Comparison of ENCODE assay signal across 9 cellular contexts in the genomic region with DNA sequence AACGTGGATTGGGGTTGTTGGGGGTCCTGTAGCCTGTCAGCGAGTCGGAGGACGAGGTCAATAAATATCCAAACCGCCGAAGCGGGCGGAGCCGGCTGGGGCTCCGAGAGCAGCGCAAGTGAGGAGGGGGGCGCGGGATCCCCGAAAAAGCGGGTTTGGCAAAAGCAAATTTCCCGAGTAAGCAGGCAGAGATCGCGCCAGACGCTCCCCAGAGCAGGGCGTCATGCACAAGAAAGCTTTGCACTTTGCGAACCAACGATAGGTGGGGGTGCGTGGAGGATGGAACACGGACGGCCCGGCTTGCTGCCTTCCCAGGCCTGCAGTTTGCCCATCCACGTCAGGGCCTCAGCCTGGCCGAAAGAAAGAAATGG. TPM values are rescaled to one million over a fixed set of nuclear protein-coding genes. Genes with fewer than 3 reads are reported as not detected.
DNase-seq lines count a peak whose midpoint lies in the region; ATAC-seq and TF ChIP-seq lines count a peak whose summit lies in the region.
"Had no signal": no experiment of that assay in that cellular context is flagged by ENCODE, and none has a peak within 500 bp of the region (broad histone marks: within the 10 kb centered on the region; RNA-seq: fewer than 3 reads in every experiment).

No MANE protein-coding gene starts in this region.

- POLR2A ChIA-PET in HEK293 (lab: Yijun Ruan, JAX) = interaction anchor here (0.6 to 7.2 kb wide), 40 partner anchors 9 to 1839 kb away, joined by 3 to 133 read pairs (median 7); a partner anchor contains a TSS

- H3K4me3 ChIP-seq in HEK293 (ENCODE audit: low read depth, low read length) = peak overlapping the region; percentile 36
- peak overlapping the region; percentile 68 for H3K4me3 ChIP-seq in effector memory CD4-positive, alpha-beta T cell (ENCODE audit: insufficient read depth, low read depth, low read length, poor library complexity, severe bottlenecking)
- H3K4me3 ChIP-seq in mucosa of descending colon = peak overlapping the region; percentile 19
- peak overlapping the region; percentile 61 for H3K4me3 ChIP-seq in thymus (ENCODE audit: low read length)

- H3K36me3 ChIP-seq in HEK293 (ENCODE audit: control insufficient read depth in 2 of 2, insufficient read depth in 1 of 2, low read length in 2 of 2) (peaks cover 7 to 27% of the 10 kb centered on the region in 2 experiments), mucosa of descending colon (ENCODE audit: low read depth) (no peaks in the 10 kb centered on the region), thymus (ENCODE audit: control insufficient read depth, insufficient read depth) (peaks cover 4% of the 10 kb centered on the region)
- H3K36me3 ChIP-seq in effector memory CD4-positive, alpha-beta T cell (ENCODE audit: control insufficient read depth, insufficient read depth, low read length) = no peaks in the 10 kb centered on the region

- WGBS in thymus = under 1% methylated on average over 28 of the region's 28 CpGs

- H3K4me1 ChIP-seq in HEK293 (ENCODE audit: control insufficient read depth, insufficient read depth, low read length) (peaks cover 20% of the 10 kb centered on the region), mucosa of descending colon (ENCODE audit: low read depth) (peaks cover 23% of the 10 kb centered on the region), thymus (ENCODE audit: control insufficient read depth, insufficient read depth, low read length) (peaks cover 10% of the 10 kb centered on the region)
- H3K4me1 ChIP-seq in effector memory CD4-positive, alpha-beta T cell (ENCODE audit: control insufficient read depth, insufficient read depth, low read length, poor library complexity, severe bottlenecking) = peaks cover 30% of the 10 kb centered on the region

- H3K9me3 ChIP-seq in HEK293 (ENCODE audit: control insufficient read depth, insufficient read depth, low read depth, low read length) (no peaks in the 10 kb centered on the region), mucosa of descending colon (no peaks in the 10 kb centered on the region), thymus (ENCODE audit: control insufficient read depth) (no peaks in the 10 kb centered on the region)
- H3K9me3 ChIP-seq in effector memory CD4-positive, alpha-beta T cell (ENCODE audit: control insufficient read depth, low read length) = no peaks in the 10 kb centered on the region

- TF ChIP-seq CTCF in C4-2B (conservative IDR thresholded peaks at IDR 0.05) (no peak), HEK293 (tag by site-specific recombination; IDR thresholded peaks at IDR 0.05) (no peak), mucosa of descending colon (IDR thresholded peaks at IDR 0.05) (no peak)

- H3K27me3 ChIP-seq in effector memory CD4-positive, alpha-beta T cell (replicated peaks; ENCODE audit: control insufficient read depth, insufficient read depth, low read length, poor library complexity, severe bottlenecking) = peaks cover 16% of the 10 kb centered on the region
- H3K27me3 ChIP-seq in thymus (ENCODE audit: control insufficient read depth, insufficient read depth) = peaks cover 35% of the 10 kb centered on the region

- H3K27ac ChIP-seq in C4-2B (peak overlapping the region; percentile 87), HEK293 (ENCODE audit: extremely low read depth, low read depth, low read length) (peak overlapping the region; percentile 64), thymus (ENCODE audit: low read depth) (peak overlapping the region; percentile 92)
- H3K27ac ChIP-seq in effector memory CD4-positive, alpha-beta T cell (ENCODE audit: insufficient read depth, low read length, poor library complexity, severe bottlenecking) = peak overlapping the region; percentile 56

- DNase-seq in T-helper 9 cell = peak; percentile 47
- peak in 2 of 3 donors; percentile 52 to 57 for DNase-seq in effector memory CD4-positive, alpha-beta T cell
- peak; percentile 64 to 80 (median 76) for DNase-seq in mucosa of descending colon
- DNase-seq in GM19238 (ENCODE audit: insufficient read length, low spot score) = no peak

- intact Hi-C loops in mucosa of descending colon (cut with DNase I, micrococcal nuclease) = no loop called here

- CTCF ChIA-PET in HEK293 (lab: Yijun Ruan, JAX) = interaction anchor here (0.6 to 2.8 kb wide), 31 partner anchors 12 to 392 kb away, joined by 3 to 61 read pairs (median 5); a partner anchor contains a TSS

- peak; percentile 3 for ATAC-seq in mucosa of descending colon
- ATAC-seq in HG03139 (IDR thresholded peaks at IDR 0.05; ENCODE audit: unreplicated experiment) = no peak

TF ChIP-seq in HEK293, 187 proteins besides CTCF, POLR2A, EP300 and RAD21:
- TF ChIP-seq, protein P1, sequence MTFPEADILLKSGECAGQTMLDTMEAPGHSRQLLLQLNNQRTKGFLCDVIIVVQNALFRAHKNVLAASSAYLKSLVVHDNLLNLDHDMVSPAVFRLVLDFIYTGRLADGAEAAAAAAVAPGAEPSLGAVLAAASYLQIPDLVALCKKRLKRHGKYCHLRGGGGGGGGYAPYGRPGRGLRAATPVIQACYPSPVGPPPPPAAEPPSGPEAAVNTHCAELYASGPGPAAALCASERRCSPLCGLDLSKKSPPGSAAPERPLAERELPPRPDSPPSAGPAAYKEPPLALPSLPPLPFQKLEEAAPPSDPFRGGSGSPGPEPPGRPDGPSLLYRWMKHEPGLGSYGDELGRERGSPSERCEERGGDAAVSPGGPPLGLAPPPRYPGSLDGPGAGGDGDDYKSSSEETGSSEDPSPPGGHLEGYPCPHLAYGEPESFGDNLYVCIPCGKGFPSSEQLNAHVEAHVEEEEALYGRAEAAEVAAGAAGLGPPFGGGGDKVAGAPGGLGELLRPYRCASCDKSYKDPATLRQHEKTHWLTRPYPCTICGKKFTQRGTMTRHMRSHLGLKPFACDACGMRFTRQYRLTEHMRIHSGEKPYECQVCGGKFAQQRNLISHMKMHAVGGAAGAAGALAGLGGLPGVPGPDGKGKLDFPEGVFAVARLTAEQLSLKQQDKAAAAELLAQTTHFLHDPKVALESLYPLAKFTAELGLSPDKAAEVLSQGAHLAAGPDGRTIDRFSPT (tag by site-specific recombination; IDR thresholded peaks at IDR 0.05) = no peak
- peak; percentile 55 for TF ChIP-seq ZNF335 (tag by site-specific recombination; conservative IDR thresholded peaks at IDR 0.05)

RNA-seq across cellular contexts. Expression of a gene that starts 0.8 kb away (rescaled TPM):
- 10 to 100 TPM in 2 of 3 donors, 1 to 10 TPM in 1; 9.6 to 35.6 (median 11.1) TPM for total RNA-seq in mucosa of descending colon
- polyA plus RNA-seq in thymus = 7.0 TPM

RNA-seq across cellular contexts. Expression of a gene that starts 12.5 kb away (rescaled TPM):
- 100 to 1,000 TPM in 1 of 3 donors, 10 to 100 TPM in 2; 23.9 to 123 (median 33.9) TPM for total RNA-seq in mucosa of descending colon
- polyA plus RNA-seq in thymus = 59.4 TPM

RNA-seq across cellular contexts. Expression of a gene that starts 22.8 kb away (rescaled TPM):
- 10 to 100 TPM; 33.2 to 67.1 (median 43.7) TPM for total RNA-seq in mucosa of descending colon
- 18.1 TPM for polyA plus RNA-seq in thymus

RNA-seq across cellular contexts. Expression of a gene that starts 36.6 kb away (rescaled TPM):
- not detected for total RNA-seq in mucosa of descending colon
- polyA plus RNA-seq in thymus = 0.02 TPM
- total RNA-seq: NCI-H460 had no signal

RNA-seq across cellular contexts. Expression of a gene that starts 39.1 kb away (rescaled TPM):
- 10 to 100 TPM; 30.1 to 34.0 (median 32.3) TPM for total RNA-seq in mucosa of descending colon
- polyA plus RNA-seq in thymus = 18.8 TPM
